Comparison of ENCODE assay signal across 11 cellular contexts in genomic region chr5:52856564-52856963, GRCh38.
DNase-seq lines count a peak whose midpoint lies in the region; ATAC-seq and TF ChIP-seq lines count a peak whose summit lies in the region.
"Had no signal": no experiment of that assay in that cellular context is flagged by ENCODE, and none has a peak within 500 bp of the region (broad histone marks: within the 10 kb centered on the region; RNA-seq: fewer than 3 reads in every experiment).

No MANE protein-coding gene starts in this region.

- no peak overlapping the region for H3K4me3 Mint-ChIP-seq in activated naive CD4-positive, alpha-beta T cell treated with anti-CD3 and anti-CD28 coated beads for 36 hours
- no peak overlapping the region for H3K4me3 Mint-ChIP-seq in progenitor cell of endocrine pancreas (ENCODE audit: low read depth)

- H3K36me3 ChIP-seq in HEK293 (ENCODE audit: control insufficient read depth in 2 of 2, insufficient read depth in 1 of 2, low read length in 2 of 2) (no peaks in the 10 kb centered on the region), kidney epithelial cell (ENCODE audit: control insufficient read depth, insufficient read depth, low read length) (no peaks in the 10 kb centered on the region), tibial nerve (no peaks in the 10 kb centered on the region)

- CTCF ChIA-PET in HEK293 (lab: Yijun Ruan, JAX) = no interaction called here
- CTCF ChIA-PET in activated naive CD4-positive, alpha-beta T cell treated with anti-CD3 and anti-CD28 coated beads for 36 hours (lab: Charles Lee) = no interaction called here

- no peaks in the 10 kb centered on the region for H3K4me1 ChIP-seq in HEK293 (ENCODE audit: control insufficient read depth, insufficient read depth, low read length)
- H3K4me1 ChIP-seq in tibial nerve = peaks cover 0 to 9% (median 2%) of the 10 kb centered on the region in 4 donors
- H3K4me1 ChIP-seq: testis had no signal

- H3K27me3 ChIP-seq in kidney epithelial cell (ENCODE audit: control insufficient read depth, insufficient read depth, low read length) (no peaks in the 10 kb centered on the region), tibial nerve (no peaks in the 10 kb centered on the region)
- H3K27me3 ChIP-seq: testis had no signal

- no peak overlapping the region for H3K4me3 ChIP-seq in HEK293 (ENCODE audit: low read depth, low read length)
- H3K4me3 ChIP-seq in kidney epithelial cell (ENCODE audit: low read depth, low read length) = no peak overlapping the region
- H3K4me3 ChIP-seq in tibial nerve = no peak overlapping the region
- H3K4me3 ChIP-seq: skin epidermis, testis had no signal

- ATAC-seq in GM18519 (IDR thresholded peaks at IDR 0.05; ENCODE audit: low FRiP score, unreplicated experiment) = peak; percentile 84
- ATAC-seq: PC-3 had no signal

- no peak for TF ChIP-seq EP300 in tibial nerve (IDR thresholded peaks at IDR 0.05)

- POLR2A ChIA-PET in HEK293 (lab: Yijun Ruan, JAX) = no interaction called here

- WGBS in tibial nerve, 2 donors = 92 to 93% methylated on average over 3 of the region's 3 CpGs

- no peak overlapping the region for H3K27ac ChIP-seq in HEK293 (ENCODE audit: extremely low read depth, low read depth, low read length)
- no peak overlapping the region for H3K27ac ChIP-seq in tibial nerve
- H3K27ac ChIP-seq: skin epidermis, testis had no signal

- no peaks in the 10 kb centered on the region for H3K9me3 Mint-ChIP-seq in activated naive CD4-positive, alpha-beta T cell treated with anti-CD3 and anti-CD28 coated beads for 36 hours
- H3K9me3 Mint-ChIP-seq in progenitor cell of endocrine pancreas (ENCODE audit: low read depth) = no peaks in the 10 kb centered on the region

- TF ChIP-seq CTCF in HEK293 (tag by site-specific recombination; IDR thresholded peaks at IDR 0.05) (no peak), kidney epithelial cell (IDR thresholded peaks at IDR 0.05; ENCODE audit: insufficient read depth, low read length, poor library complexity, severe bottlenecking) (no peak), tibial nerve (IDR thresholded peaks at IDR 0.05) (no peak), progenitor cell of endocrine pancreas (IDR thresholded peaks at IDR 0.05; ENCODE audit: unreplicated experiment) (no peak)

- H3K36me3 Mint-ChIP-seq in activated naive CD4-positive, alpha-beta T cell treated with anti-CD3 and anti-CD28 coated beads for 36 hours (ENCODE audit: low read depth) = no peaks in the 10 kb centered on the region
- H3K36me3 Mint-ChIP-seq in progenitor cell of endocrine pancreas (ENCODE audit: insufficient read depth) = no peaks in the 10 kb centered on the region

- intact Hi-C loops in activated naive CD4-positive, alpha-beta T cell treated with anti-CD3 and anti-CD28 coated beads for 36 hours (cut with micrococcal nuclease) = no loop called here

- no peak for TF ChIP-seq POLR2A in tibial nerve (IDR thresholded peaks at IDR 0.05)

- no peaks in the 10 kb centered on the region for H3K4me1 Mint-ChIP-seq in activated naive CD4-positive, alpha-beta T cell treated with anti-CD3 and anti-CD28 coated beads for 36 hours (ENCODE audit: low read depth)
- no peaks in the 10 kb centered on the region for H3K4me1 Mint-ChIP-seq in progenitor cell of endocrine pancreas (ENCODE audit: low read depth)

- no peaks in the 10 kb centered on the region for H3K27me3 Mint-ChIP-seq in activated naive CD4-positive, alpha-beta T cell treated with anti-CD3 and anti-CD28 coated beads for 36 hours (ENCODE audit: low read depth)
- H3K27me3 Mint-ChIP-seq in progenitor cell of endocrine pancreas = no peaks in the 10 kb centered on the region

- H3K27ac Mint-ChIP-seq in activated naive CD4-positive, alpha-beta T cell treated with anti-CD3 and anti-CD28 coated beads for 36 hours = no peak overlapping the region
- H3K27ac Mint-ChIP-seq in progenitor cell of endocrine pancreas = no peak overlapping the region

- H3K9me3 ChIP-seq in HEK293 (ENCODE audit: control insufficient read depth, insufficient read depth, low read depth, low read length) (no peaks in the 10 kb centered on the region), tibial nerve (no peaks in the 10 kb centered on the region)
- H3K9me3 ChIP-seq: testis had no signal

- DNase-seq in HS-5 (ENCODE audit: low read depth) = peak; percentile 64
- peak; percentile 35 for DNase-seq in kidney epithelial cell (ENCODE audit: low read depth)
- no peak for DNase-seq in activated naive CD4-positive, alpha-beta T cell treated with anti-CD3 and anti-CD28 coated beads for 36 hours
- DNase-seq in superior temporal gyrus (ENCODE audit: extremely low spot score) = no peak
- no peak for DNase-seq in tibial nerve (ENCODE audit: low spot score in 2 of 2)
- DNase-seq in progenitor cell of endocrine pancreas (ENCODE audit: low spot score, unreplicated experiment) = no peak
- DNase-seq: PC-3, testis had no signal

TF ChIP-seq in HEK293, 187 proteins besides CTCF, POLR2A, EP300 and RAD21:
- TF ChIP-seq ZNF596 (tag by site-specific recombination; IDR thresholded peaks at IDR 0.05) (peak; percentile 61; the same call in 1 of the 2 replicates), ZNF571 (tag by site-specific recombination; IDR thresholded peaks at IDR 0.05) (no peak)

Comparison
In these comparisons a context has a peak if more than half of its experiments do, and no peak if none do; other contexts are left out.
1. DNase-seq: peak in HS-5 (single experiment) and kidney epithelial cell (single experiment); none in activated naive CD4-positive, alpha-beta T cell treated with anti-CD3 and anti-CD28 coated beads for 36 hours (single experiment), superior temporal gyrus (single experiment), tibial nerve (0 of 2) and progenitor cell of endocrine pancreas (single experiment).